12 cellular contexts compared by ENCODE assay signal in the genomic region with DNA sequence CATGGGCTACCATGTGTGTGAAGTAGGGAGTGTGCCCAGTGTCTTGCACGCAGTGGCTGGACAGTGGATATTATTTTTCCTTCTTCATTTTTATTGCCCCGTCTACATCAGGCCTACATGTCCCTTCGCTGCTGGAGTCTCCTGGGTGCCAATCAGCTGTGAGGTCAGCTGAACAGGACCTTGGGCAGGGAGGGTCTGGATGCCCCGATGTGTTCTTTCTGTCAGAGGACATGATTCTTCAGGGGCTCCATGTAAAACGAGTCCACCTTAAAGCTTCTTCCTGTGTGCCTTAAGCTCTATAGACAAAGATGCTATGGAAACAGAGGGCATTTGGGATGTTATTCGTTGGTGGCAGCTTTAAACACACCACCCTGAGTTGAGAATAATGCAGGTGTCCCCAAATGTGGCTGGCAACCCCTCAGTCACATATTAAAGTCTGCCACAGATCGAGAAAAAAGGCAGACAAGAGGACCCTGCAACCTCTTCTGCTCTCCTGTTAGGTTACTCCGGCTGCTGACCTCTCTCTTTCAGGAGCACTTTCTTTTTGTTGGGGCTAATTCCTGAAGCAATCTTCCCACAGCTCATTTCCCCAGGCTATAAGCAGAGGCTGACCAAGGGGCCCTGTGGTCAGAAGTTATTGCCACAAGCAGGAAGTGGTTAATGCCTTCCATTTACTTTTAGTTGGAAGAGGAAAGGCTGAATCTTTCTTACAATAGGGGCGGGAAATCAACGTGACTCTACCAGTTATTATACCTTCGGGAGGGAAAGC. TPM values are rescaled to one million over a fixed set of nuclear protein-coding genes. Genes with fewer than 3 reads are reported as not detected.
A peak's percentile ranks its signal among the peaks of the same experiment; 100 is the strongest.
DNase-seq lines count a peak whose midpoint lies in the region; ATAC-seq and TF ChIP-seq lines count a peak whose summit lies in the region.
"Had no signal": no experiment of that assay in that cellular context is flagged by ENCODE, and none has a peak within 500 bp of the region (broad histone marks: within the 10 kb centered on the region; RNA-seq: fewer than 3 reads in every experiment).

No MANE protein-coding gene starts in this region.

- H3K4me3 Mint-ChIP-seq in stimulated activated naive B cell treated with anti-CD40 and anti-IgM and Interleukin-4, amounts not matched to agents 10 μg/mL and 1 μg/mL and 100 μg/mL, for 72 hours = no peak overlapping the region
- H3K4me3 Mint-ChIP-seq: activated CD8-positive, alpha-beta T cell treated with anti-CD3 and anti-CD28 coated beads, Interleukin-2, amount 10 ng/mL, durations not matched to agents 7 days and 5 days had no signal

- no peaks in the 10 kb centered on the region for H3K36me3 Mint-ChIP-seq in stimulated activated naive B cell treated with anti-CD40 and anti-IgM and Interleukin-4, amounts not matched to agents 10 μg/mL and 1 μg/mL and 100 μg/mL, for 72 hours

- peaks cover 56 to 60% of the 10 kb centered on the region in 2 donors for H3K27me3 Mint-ChIP-seq in stimulated activated naive B cell treated with anti-CD40 and anti-IgM and Interleukin-4, amounts not matched to agents 10 μg/mL and 1 μg/mL and 100 μg/mL, for 72 hours

- DNase-seq in AG08395 (ENCODE audit: low spot score) = peak; percentile 38
- DNase-seq in HCEC 1CT = peak; percentile 32
- DNase-seq in RPMI7951 (ENCODE audit: low read depth) = peak; percentile 87
- DNase-seq in iris pigment epithelial cell (ENCODE audit: low read depth) = peak; percentile 67
- DNase-seq in hepatic stellate cell (ENCODE audit: low spot score) = no peak
- DNase-seq in stimulated activated naive B cell treated with anti-CD40 and anti-IgM and Interleukin-4, amounts not matched to agents 10 μg/mL and 1 μg/mL and 100 μg/mL, for 72 hours = no peak
- DNase-seq: activated CD8-positive, alpha-beta T cell treated with anti-CD3 and anti-CD28 coated beads, Interleukin-2, amount 10 ng/mL, durations not matched to agents 7 days and 5 days; NCI-H146; SHP77; stimulated activated naive CD4-positive, alpha-beta T cell treated with Interleukin-2 at 50 U/mL for 16 hours had no signal

- TF ChIP-seq POLR2A in GM18505 (IDR thresholded peaks at IDR 0.05; ENCODE audit: borderline replicate concordance, extremely low read depth, insufficient read depth, insufficient read length) = no peak

- H3K27ac Mint-ChIP-seq in stimulated activated naive B cell treated with anti-CD40 and anti-IgM and Interleukin-4, amounts not matched to agents 10 μg/mL and 1 μg/mL and 100 μg/mL, for 72 hours = no peak overlapping the region
- H3K27ac Mint-ChIP-seq: activated CD8-positive, alpha-beta T cell treated with anti-CD3 and anti-CD28 coated beads, Interleukin-2, amount 10 ng/mL, durations not matched to agents 7 days and 5 days had no signal

- peaks cover 0 to 3% of the 10 kb centered on the region in 2 donors for H3K9me3 Mint-ChIP-seq in stimulated activated naive B cell treated with anti-CD40 and anti-IgM and Interleukin-4, amounts not matched to agents 10 μg/mL and 1 μg/mL and 100 μg/mL, for 72 hours

- no peak for ATAC-seq in GM18505 (IDR thresholded peaks at IDR 0.05; ENCODE audit: unreplicated experiment)
- no peak for ATAC-seq in stimulated activated naive B cell treated with anti-CD40 and anti-IgM and Interleukin-4, amounts not matched to agents 10 μg/mL and 1 μg/mL and 100 μg/mL, for 72 hours (replicated peaks)
- ATAC-seq in GM19455 (IDR thresholded peaks at IDR 0.05; ENCODE audit: unreplicated experiment) = no peak
- ATAC-seq: activated CD8-positive, alpha-beta T cell treated with anti-CD3 and anti-CD28 coated beads, Interleukin-2, amount 10 ng/mL, durations not matched to agents 7 days and 5 days had no signal

- H3K4me1 Mint-ChIP-seq in stimulated activated naive B cell treated with anti-CD40 and anti-IgM and Interleukin-4, amounts not matched to agents 10 μg/mL and 1 μg/mL and 100 μg/mL, for 72 hours = peaks cover 6% of the 10 kb centered on the region in 2 donors

RNA-seq across cellular contexts. Expression of gene GREB1, which starts 20.0 kb away (rescaled TPM):
- total RNA-seq in RPMI7951 (2014; rRNA removed; shearing (Covaris generic)) = 0.78 and 0.84 TPM in 2 replicates

Comparison
In these comparisons a context has a peak if more than half of its experiments do, and no peak if none do; other contexts are left out.
1. DNase-seq: peak in AG08395 (single experiment), HCEC 1CT (single experiment), RPMI7951 (single experiment) and iris pigment epithelial cell (single experiment); none in hepatic stellate cell (single experiment) and stimulated activated naive B cell treated with anti-CD40 and anti-IgM and Interleukin-4, amounts not matched to agents 10 μg/mL and 1 μg/mL and 100 μg/mL, for 72 hours (single experiment).